In genomic region chr10:55630491-55631056, GRCh38 we compare ENCODE assay signal across 8 cellular contexts.
A peak's percentile ranks its signal among the peaks of the same experiment; 100 is the strongest.
DNase-seq lines count a peak whose midpoint lies in the region; ATAC-seq, FAIRE-seq and TF ChIP-seq lines count a peak whose summit lies in the region.

No MANE protein-coding gene starts in this region.

- in situ Hi-C loops in GM12878 (cut with MboI) = no loop called here

- H4K20me1 ChIP-seq in GM12878 (ENCODE audit: control insufficient read depth, insufficient read depth) (no peaks in the 10 kb centered on the region), keratinocyte (ENCODE audit: control insufficient read depth, extremely low read depth, insufficient read depth, low read length) (no peaks in the 10 kb centered on the region)

- H3K36me3 ChIP-seq in GM12878 (ENCODE audit: control insufficient read depth in 2 of 2, insufficient read depth in 2 of 2, low read length in 1 of 2) (no peaks in the 10 kb centered on the region), keratinocyte (ENCODE audit: control insufficient read depth in 2 of 2, extremely low read depth in 1 of 2, insufficient read depth in 2 of 2, low read length in 2 of 2) (no peaks in the 10 kb centered on the region), spleen (no peaks in the 10 kb centered on the region)

- CTCF ChIA-PET in GM12878 (lab: Yijun Ruan, JAX) = no interaction called here

- SMC1A ChIA-PET in GM12878 (lab: Charles Lee; ENCODE audit: uncharacterized antibody, unreplicated experiment) = no interaction called here

- dilution Hi-C loops in keratinocyte (cut with MboI; ENCODE audit: extremely low pct_ligation_motif_present, low sequenced_read_pairs) = no loop called here

- H3K27me3 ChIP-seq in GM12878 (replicated peaks in 1 of 2; ENCODE audit: control insufficient read depth in 2 of 2, insufficient read depth in 2 of 2, low read length in 1 of 2) (peaks cover 0 to 5% of the 10 kb centered on the region in 2 experiments; a peak in 3 of 4 replicates), keratinocyte (ENCODE audit: control insufficient read depth, extremely low read depth, insufficient read depth, low read length) (peaks cover 19% of the 10 kb centered on the region), spleen (replicated peaks in 1 of 7) (peaks cover 0 to 43% (median 9%) of the 10 kb centered on the region in 7 donors)

- ATAC-seq in GM12878 = no peak
- no peak for ATAC-seq in HG03159 (IDR thresholded peaks at IDR 0.05; ENCODE audit: unreplicated experiment)

- DNase-seq in HK-2 (ENCODE audit: unreplicated experiment) = peak; percentile 62
- no peak for DNase-seq in GM12878 (ENCODE audit: low read depth, low spot score)
- no peak for DNase-seq in keratinocyte (ENCODE audit: low read depth, low spot score)
- DNase-seq in spleen = peak; percentile 55
- DNase-seq in AG08396 (ENCODE audit: low spot score) = no peak
- DNase-seq in NCI-H2029 treated with DMSO at 0.1 percent for 48 hours (lab: John Stamatoyannopoulos, UW) = no peak
- no peak for DNase-seq in activated effector memory CD4-positive, alpha-beta T cell treated with anti-CD3 and anti-CD28 coated beads, Interleukin-2, amount 50 U/mL, for 16 hours

- RAD21 ChIA-PET in GM12878 (lab: Charles Lee; ENCODE audit: unreplicated experiment) = no interaction called here

- WGBS in GM12878 (ENCODE audit: insufficient coverage, insufficient replicate concordance, low lambda C conversion rate, missing lambda C conversion rate) = 50% methylated on average over 34 of the region's 35 CpGs
- 1 to 11% (median 4%) methylated on average over 22 to 35 of the region's 35 CpGs for WGBS in spleen, 5 donors

- no peak for TF ChIP-seq RAD21 in GM12878 (IDR thresholded peaks at IDR 0.05; ENCODE audit: insufficient read depth, low read depth, low read length)

- H2AFZ ChIP-seq in GM12878 (ENCODE audit: control insufficient read depth, low read depth, low read length) (no peak overlapping the region), keratinocyte (ENCODE audit: control insufficient read depth, low read length) (no peak overlapping the region)

- H3K27ac ChIP-seq in GM12878 (ENCODE audit: control insufficient read depth, insufficient read depth) = no peak overlapping the region
- H3K27ac ChIP-seq in keratinocyte (ENCODE audit: control insufficient read depth, insufficient read depth, low read length) = no peak overlapping the region
- peak overlapping the region in 4 of 8 donors; percentile 17 to 58 (median 37) for H3K27ac ChIP-seq in spleen

- no peaks in the 10 kb centered on the region for H3K9me1 ChIP-seq in keratinocyte (ENCODE audit: control insufficient read depth, extremely low read depth, insufficient read depth, low read length)

- intact Hi-C loops in GM12878 (cut with micrococcal nuclease; ENCODE audit: unreplicated experiment) = loop anchor here (10.0 kb wide), 1 partner anchor 546 kb away; no protein-coding TSS in a partner anchor
- intact Hi-C loops in spleen (cut with DNase I; ENCODE audit: low total_unique reads) = no loop called here

- no peak for TF ChIP-seq POLR2A in GM12878 (IDR thresholded peaks at IDR 0.05; ENCODE audit: low read depth, low read length)
- TF ChIP-seq POLR2A in spleen (IDR thresholded peaks at IDR 0.05) = no peak

- no peak for TF ChIP-seq CTCF in GM12878 (IDR thresholded peaks at IDR 0.05 in 2 of 3, conservative IDR thresholded peaks at IDR 0.05 in 1 of 3; ENCODE audit: control insufficient read depth in 2 of 3, extremely low read depth in 1 of 3, insufficient read depth in 1 of 3, low read depth in 3 of 3, low read length in 3 of 3)
- no peak for TF ChIP-seq CTCF in keratinocyte (optimal IDR thresholded peaks at IDR 0.05 in 1 of 3, IDR thresholded peaks at IDR 0.05 in 1 of 3, conservative IDR thresholded peaks at IDR 0.05 in 1 of 3; ENCODE audit: extremely low read depth in 1 of 3, insufficient read depth in 2 of 3, low read length in 3 of 3)
- TF ChIP-seq CTCF in spleen (IDR thresholded peaks at IDR 0.05 in 8 of 11, conservative IDR thresholded peaks at IDR 0.05 in 3 of 11) = no peak

- TF ChIP-seq EP300 in GM12878 (IDR thresholded peaks at IDR 0.05; ENCODE audit: borderline replicate concordance in 1 of 2, control insufficient read depth in 1 of 2, low read depth in 2 of 2, low read length in 2 of 2) = no peak

- no peak overlapping the region for H3K9ac ChIP-seq in GM12878 (ENCODE audit: control insufficient read depth, insufficient read depth, low read length)
- H3K9ac ChIP-seq in keratinocyte (ENCODE audit: control insufficient read depth, extremely low read depth, insufficient read depth, low read length) = no peak overlapping the region

- H3K4me3 ChIP-seq in GM12878 (no peak overlapping the region), keratinocyte (ENCODE audit: control insufficient read depth in 2 of 3, extremely low read depth in 1 of 3, insufficient read depth in 2 of 3, low read depth in 1 of 3, low read length in 3 of 3) (peak overlapping the region in 2 of 3 experiments; percentile 24 to 46), spleen (peak overlapping the region; percentile 20 to 66 (median 43))

- H3K9me3 ChIP-seq in GM12878 (replicated peaks; ENCODE audit: control insufficient read depth, insufficient read depth, low read length) (no peaks in the 10 kb centered on the region; the same call in 2 of the 3 replicates), keratinocyte (ENCODE audit: control insufficient read depth, low read depth, low read length) (no peaks in the 10 kb centered on the region), spleen (no peaks in the 10 kb centered on the region)

- H3K79me2 ChIP-seq in GM12878 (ENCODE audit: control insufficient read depth, insufficient read depth, low read length) = no peaks in the 10 kb centered on the region
- H3K79me2 ChIP-seq in keratinocyte (ENCODE audit: control insufficient read depth, insufficient read depth, low read length) = no peaks in the 10 kb centered on the region

- no TSS peak for BruUV-seq in GM12878 (replicated peaks; lab: Mats Ljungman, UMichigan)

- FAIRE-seq in GM12878 (lab: Jason Lieb, UNC) = no peak
- FAIRE-seq in keratinocyte (lab: Jason Lieb, UNC) = no peak

- peak overlapping the region; percentile 30; the same call in 1 of the 2 replicates for H3K4me2 ChIP-seq in GM12878 (ENCODE audit: control insufficient read depth, insufficient read depth)
- peak overlapping the region; percentile 69 for H3K4me2 ChIP-seq in keratinocyte (ENCODE audit: control insufficient read depth, extremely low read depth, insufficient read depth, low read depth, low read length)

- H3K4me1 ChIP-seq in GM12878 (ENCODE audit: control insufficient read depth, insufficient read depth, low read length) (no peaks in the 10 kb centered on the region), keratinocyte (ENCODE audit: control insufficient read depth, extremely low read depth, insufficient read depth, low read length) (no peaks in the 10 kb centered on the region), spleen (peaks cover 0 to 31% (median 3%) of the 10 kb centered on the region in 6 donors)

- POLR2A ChIA-PET in GM12878 (lab: Charles Lee) = no interaction called here

TF ChIP-seq in GM12878, 131 proteins besides CTCF, POLR2A, EP300 and RAD21:
- TF ChIP-seq SMAD5 (IDR thresholded peaks at IDR 0.05; ENCODE audit: low read depth) = no peak
- no peak for TF ChIP-seq POLR2AphosphoS5 (IDR thresholded peaks at IDR 0.05; ENCODE audit: low read length)

Comparison
In these comparisons a context has a peak if more than half of its experiments do, and no peak if none do; other contexts are left out.
1. DNase-seq: peak in HK-2 (single experiment) and spleen (single experiment); none in GM12878 (single experiment), keratinocyte (single experiment), AG08396 (single experiment), NCI-H2029 treated with DMSO at 0.1 percent for 48 hours (single experiment) and activated effector memory CD4-positive, alpha-beta T cell treated with anti-CD3 and anti-CD28 coated beads, Interleukin-2, amount 50 U/mL, for 16 hours (single experiment).